18 cellular contexts compared by ENCODE assay signal in genomic region chr9:113999256-114000062, GRCh38.
DNase-seq lines count a peak whose midpoint lies in the region; ATAC-seq, FAIRE-seq and TF ChIP-seq lines count a peak whose summit lies in the region.
"Had no signal": no experiment of that assay in that cellular context is flagged by ENCODE, and none has a peak within 500 bp of the region (broad histone marks: within the 10 kb centered on the region; RNA-seq: fewer than 3 reads in every experiment).

No MANE protein-coding gene starts in this region.

- H3K9me3 ChIP-seq in neural progenitor cell (ENCODE audit: low read depth) = no peaks in the 10 kb centered on the region
- H3K9me3 ChIP-seq: body of pancreas, uterus had no signal

- H3K27ac Mint-ChIP-seq in stimulated activated naive CD8-positive, alpha-beta T cell treated with anti-CD3 and anti-CD28 coated beads, Interleukin-15, amount 100 ng/mL, for 72 hours = no peak overlapping the region
- H3K27ac Mint-ChIP-seq in chondrocyte (ENCODE audit: unreplicated experiment) (no peak overlapping the region), neural progenitor cell (peak overlapping the region; percentile 33)

- no peaks in the 10 kb centered on the region for H3K4me1 Mint-ChIP-seq in stimulated activated naive CD8-positive, alpha-beta T cell treated with anti-CD3 and anti-CD28 coated beads, Interleukin-15, amount 100 ng/mL, for 72 hours
- peaks cover 33% of the 10 kb centered on the region for H3K4me1 Mint-ChIP-seq in chondrocyte (ENCODE audit: low read depth)
- H3K4me1 Mint-ChIP-seq in neural progenitor cell = no peaks in the 10 kb centered on the region

- FAIRE-seq in GM12892 (lab: Jason Lieb, UNC) = no peak
- FAIRE-seq: GM12878 had no signal

- peaks cover 24% of the 10 kb centered on the region for H4K20me1 ChIP-seq in neural progenitor cell (ENCODE audit: low read depth)

- H3K27me3 Mint-ChIP-seq in stimulated activated naive CD8-positive, alpha-beta T cell treated with anti-CD3 and anti-CD28 coated beads, Interleukin-15, amount 100 ng/mL, for 72 hours = no peaks in the 10 kb centered on the region
- H3K27me3 Mint-ChIP-seq in chondrocyte (ENCODE audit: low read depth) = no peaks in the 10 kb centered on the region
- peaks cover 2% of the 10 kb centered on the region for H3K27me3 Mint-ChIP-seq in neural progenitor cell (ENCODE audit: insufficient read depth, low read depth)

- H3K36me3 ChIP-seq in neural progenitor cell = no peaks in the 10 kb centered on the region
- H3K36me3 ChIP-seq: uterus had no signal

- no peak overlapping the region for H3K9ac ChIP-seq in neural progenitor cell

- H3K79me2 ChIP-seq in neural progenitor cell (ENCODE audit: low read depth) = no peaks in the 10 kb centered on the region

- no peaks in the 10 kb centered on the region for H3F3A ChIP-seq in neural progenitor cell (ENCODE audit: low read depth)

- H3K36me3 Mint-ChIP-seq in chondrocyte (ENCODE audit: low read depth) (peaks cover 20% of the 10 kb centered on the region), neural progenitor cell (peaks cover 8% of the 10 kb centered on the region)

- H3K9me3 Mint-ChIP-seq in stimulated activated naive CD8-positive, alpha-beta T cell treated with anti-CD3 and anti-CD28 coated beads, Interleukin-15, amount 100 ng/mL, for 72 hours = no peaks in the 10 kb centered on the region
- H3K9me3 Mint-ChIP-seq in chondrocyte (ENCODE audit: low read depth) = no peaks in the 10 kb centered on the region
- H3K9me3 Mint-ChIP-seq in neural progenitor cell = no peaks in the 10 kb centered on the region

- no peak overlapping the region for H3K4me3 Mint-ChIP-seq in stimulated activated naive CD8-positive, alpha-beta T cell treated with anti-CD3 and anti-CD28 coated beads, Interleukin-15, amount 100 ng/mL, for 72 hours
- H3K4me3 Mint-ChIP-seq in chondrocyte (ENCODE audit: unreplicated experiment) (no peak overlapping the region), neural progenitor cell (no peak overlapping the region)

- no peak for DNase-seq in stimulated activated naive CD8-positive, alpha-beta T cell treated with anti-CD3 and anti-CD28 coated beads, Interleukin-15, amount 100 ng/mL, for 72 hours
- DNase-seq in stimulated activated naive CD8-positive, alpha-beta T cell treated with anti-CD3 and anti-CD28 coated beads, Interleukin-15, Interleukin-2, amounts not matched to agents 100 U/mL and 50 U/mL, for 24 hours = no peak
- no peak for DNase-seq in chondrocyte (ENCODE audit: low spot score)
- no peak for DNase-seq in neural progenitor cell (ENCODE audit: low spot score)
- no peak for DNase-seq in GM12892 (ENCODE audit: insufficient read length)
- no peak for DNase-seq in HPDE6-E6E7 (ENCODE audit: extremely low spot score)
- DNase-seq: activated CD4-positive, CD25-positive, alpha-beta regulatory T cell; DND-41; hippocampal formation; MM.1S; NCI-H2227 treated with DMSO at 0.1 percent for 48 hours; stimulated activated CD4-positive, alpha-beta T cell treated with anti-CD3 and anti-CD28 coated beads, Interleukin-15, amount 100 ng/mL, for 24 hours had no signal

- H3K4me2 ChIP-seq in neural progenitor cell = no peak overlapping the region

- H3K27ac ChIP-seq in neural progenitor cell = no peak overlapping the region
- H3K27ac ChIP-seq: body of pancreas, uterus had no signal

- no peak for TF ChIP-seq POLR2A in GM12892 (IDR thresholded peaks at IDR 0.05; ENCODE audit: low read depth, low read length)

- H3K4me3 ChIP-seq in neural progenitor cell = no peak overlapping the region
- H3K4me3 ChIP-seq: body of pancreas, GM12878, lung, uterus had no signal

- no peak overlapping the region for H2AFZ ChIP-seq in neural progenitor cell (replicated peaks)

- ATAC-seq in stimulated activated naive CD8-positive, alpha-beta T cell treated with anti-CD3 and anti-CD28 coated beads, Interleukin-15, amount 100 ng/mL, for 72 hours = peak; percentile 38
- ATAC-seq in stimulated activated naive CD8-positive, alpha-beta T cell treated with anti-CD3 and anti-CD28 coated beads, Interleukin-15, Interleukin-2, amounts not matched to agents 100 U/mL and 50 U/mL, for 24 hours = no peak
- ATAC-seq in GM21390 (IDR thresholded peaks at IDR 0.05; ENCODE audit: unreplicated experiment) (no peak), GM18517 (IDR thresholded peaks at IDR 0.05; ENCODE audit: unreplicated experiment) (no peak)
- ATAC-seq: body of pancreas, GM12878 had no signal

- no peaks in the 10 kb centered on the region for H3K27me3 ChIP-seq in neural progenitor cell
- H3K27me3 ChIP-seq: body of pancreas, uterus had no signal

- no peaks in the 10 kb centered on the region for H3K4me1 ChIP-seq in neural progenitor cell

- peak; percentile 4 for TF ChIP-seq CTCF in chondrocyte (IDR thresholded peaks at IDR 0.05)
- TF ChIP-seq CTCF in neural progenitor cell (IDR thresholded peaks at IDR 0.05) = no peak
